ENCODE assay signal across 22 cellular contexts in the genomic region with DNA sequence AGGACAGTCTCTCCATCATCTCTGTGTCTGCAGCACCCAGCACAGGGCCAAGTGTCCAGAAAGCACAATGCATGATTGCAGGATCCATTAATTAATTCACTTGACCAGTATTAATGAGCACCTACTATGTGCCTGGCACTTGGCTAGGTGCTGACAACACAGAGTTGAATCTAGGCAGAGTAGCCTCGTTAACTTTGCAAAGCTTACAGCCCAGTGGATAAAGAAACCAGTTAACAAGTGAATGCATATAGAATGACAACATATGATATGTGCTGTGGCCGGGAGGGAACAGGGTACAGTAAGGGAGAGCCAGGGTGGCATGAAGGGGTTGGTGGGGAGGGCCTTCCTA. TPM values are rescaled to one million over a fixed set of nuclear protein-coding genes. Genes with fewer than 3 reads are reported as not detected.
"Had no signal": no experiment of that assay in that cellular context is flagged by ENCODE, and none has a peak within 500 bp of the region (broad histone marks: within the 10 kb centered on the region; RNA-seq: fewer than 3 reads in every experiment).

No MANE protein-coding gene starts in this region.

- H3K4me3 ChIP-seq: body of pancreas, colonic mucosa, heart left ventricle, right lobe of liver had no signal

- H3K4me1 ChIP-seq: body of pancreas, colonic mucosa, right lobe of liver had no signal

- DNase-seq: activated CD4-positive, alpha-beta memory T cell treated with anti-CD3 and anti-CD28 coated beads, Interleukin-2, amount 10 ng/mL, durations not matched to agents 7 days and 5 days; activated CD4-positive, alpha-beta T cell treated with anti-CD3 and anti-CD28 coated beads for 48 hours; activated CD8-positive, alpha-beta memory T cell treated with anti-CD3 and anti-CD28 coated beads, Interleukin-2, amount 10 ng/mL, durations not matched to agents 7 days and 5 days; activated naive CD4-positive, alpha-beta T cell; activated naive CD8-positive, alpha-beta T cell treated with anti-CD3 and anti-CD28 coated beads, Interleukin-2, amount 10 ng/mL, durations not matched to agents 7 days and 5 days; central memory CD4-positive, alpha-beta T cell; colonic mucosa; heart left ventricle; mesendoderm; nephron progenitor cell; occipital lobe; stimulated activated naive CD4-positive, alpha-beta T cell; substantia nigra; T-helper 2 cell had no signal

- H3K9me3 ChIP-seq: body of pancreas, colonic mucosa, heart left ventricle, right lobe of liver had no signal

- H3K27ac ChIP-seq: body of pancreas, colonic mucosa had no signal

- ATAC-seq: activated CD8-positive, alpha-beta memory T cell treated with anti-CD3 and anti-CD28 coated beads, Interleukin-2, amount 10 ng/mL, durations not matched to agents 7 days and 5 days; activated T-helper 17 cell treated with anti-CD3 and anti-CD28 coated beads, Interleukin-2, amount 50 U/mL, for 72 hours; body of pancreas; WTC11 had no signal

- H3K36me3 ChIP-seq: colonic mucosa, heart left ventricle, right lobe of liver had no signal

- H3K27me3 ChIP-seq: body of pancreas, colonic mucosa, heart left ventricle, right lobe of liver had no signal

- FAIRE-seq: frontal cortex had no signal

RNA-seq across cellular contexts. Expression of a gene that starts 10.9 kb away (rescaled TPM):
- total RNA-seq: activated CD4-positive, alpha-beta memory T cell treated with anti-CD3 and anti-CD28 coated beads, Interleukin-2, amount 10 ng/mL, durations not matched to agents 7 days and 5 days; activated CD8-positive, alpha-beta memory T cell treated with anti-CD3 and anti-CD28 coated beads, Interleukin-2, amount 10 ng/mL, durations not matched to agents 7 days and 5 days; activated naive CD8-positive, alpha-beta T cell treated with anti-CD3 and anti-CD28 coated beads, Interleukin-2, amount 10 ng/mL, durations not matched to agents 7 days and 5 days; activated T-helper 17 cell treated with anti-CD3 and anti-CD28 coated beads, Interleukin-2, amount 50 U/mL, for 72 hours; body of pancreas; frontal cortex; occipital lobe; progenitor cell of endocrine pancreas; Right ventricle myocardium inferior; SK-MEL-5; WTC11 had no signal
